ENCODE assay signal across 10 cellular contexts in genomic region chr3:49124203-49124602, GRCh38. TPM values are rescaled to one million over a fixed set of nuclear protein-coding genes. Genes with fewer than 3 reads are reported as not detected.
"Had no signal": no experiment of that assay in that cellular context is flagged by ENCODE, and none has a peak within 500 bp of the region (broad histone marks: within the 10 kb centered on the region; RNA-seq: fewer than 3 reads in every experiment).

No MANE protein-coding gene starts in this region.

- DNase-seq: GM23248, GOT3, H7, HCEC 1CT, HFFc6, KBM-7 had no signal

- H2AFZ ChIP-seq: GM23248 had no signal

- H3K27ac ChIP-seq: GM23248, HL-60, KMS-11 had no signal

- ATAC-seq: HepG2 had no signal

- H3K4me2 ChIP-seq: KMS-11 had no signal

- H3K4me3 ChIP-seq: GM23248 had no signal

- H3K9ac ChIP-seq: GM23248, KMS-11 had no signal

RNA-seq across cellular contexts. Expression of gene LAMB2, which starts 8.6 kb away (rescaled TPM):
- polyA plus RNA-seq: IgD-negative memory B cell had no signal
